In genomic region chr4:109433281-109434006, GRCh38 we compare ENCODE assay signal across 8 cellular contexts. TPM values are rescaled to one million over a fixed set of nuclear protein-coding genes. Genes with fewer than 3 reads are reported as not detected.
DNase-seq lines count a peak whose midpoint lies in the region; ATAC-seq and TF ChIP-seq lines count a peak whose summit lies in the region.

SEC24B (plus strand) TSS chr4:109433815; CDS start chr4:109433870, 55 bp downstream.

- peaks cover 6% of the 10 kb centered on the region for H3K36me3 Mint-ChIP-seq in T-helper 1 cell treated with Interleukin-12 subunit alpha and Interleukin-12 subunit beta and Interleukin-4 antibody, amounts not matched to agents 30 μg/mL and 1 μg/mL, for 36 hours (ENCODE audit: low read depth)

- TF ChIP-seq CTCF in GM12875 (IDR thresholded peaks at IDR 0.05; ENCODE audit: borderline replicate concordance, insufficient read depth, low read depth, low read length) (peak; percentile 93), right atrium auricular region (IDR thresholded peaks at IDR 0.05) (peak; percentile 93 to 98)

- H3K27me3 Mint-ChIP-seq in T-helper 1 cell treated with Interleukin-12 subunit alpha and Interleukin-12 subunit beta and Interleukin-4 antibody, amounts not matched to agents 30 μg/mL and 1 μg/mL, for 36 hours (ENCODE audit: low read depth) = no peaks in the 10 kb centered on the region

- peak within 1 kb of the TSS; percentile 94 to 95 for H3K27ac ChIP-seq in right atrium auricular region
- peak within 1 kb of the TSS; percentile 94 for H3K27ac ChIP-seq in rectal smooth muscle tissue (ENCODE audit: low read depth, low read length)
- peak within 1 kb of the TSS; percentile 23 to 77 for H3K27ac ChIP-seq in aorta (ENCODE audit: low read depth in 1 of 2, low read length in 2 of 2)

- H3K4me3 ChIP-seq in GM12875 (ENCODE audit: low read depth, low read length) = peak within 1 kb of the TSS; percentile 83
- peak within 1 kb of the TSS; percentile 82 to 83 for H3K4me3 ChIP-seq in right atrium auricular region
- peak within 1 kb of the TSS; percentile 88 for H3K4me3 ChIP-seq in rectal smooth muscle tissue (ENCODE audit: low read length)
- H3K4me3 ChIP-seq in aorta (ENCODE audit: low read length in 2 of 2) = peak within 1 kb of the TSS; percentile 89 to 91

- no peaks in the 10 kb centered on the region for H3K9me3 ChIP-seq in right atrium auricular region
- H3K9me3 ChIP-seq in aorta (ENCODE audit: control insufficient read depth, low read length) = no peaks in the 10 kb centered on the region

- peak within 1 kb of the TSS; percentile 81 for H3K27ac Mint-ChIP-seq in T-helper 1 cell treated with Interleukin-12 subunit alpha and Interleukin-12 subunit beta and Interleukin-4 antibody, amounts not matched to agents 30 μg/mL and 1 μg/mL, for 36 hours

- H3K27me3 ChIP-seq in right atrium auricular region = no peaks in the 10 kb centered on the region
- H3K27me3 ChIP-seq in rectal smooth muscle tissue (ENCODE audit: control insufficient read depth, insufficient read depth, low read length) = no peaks in the 10 kb centered on the region
- no peaks in the 10 kb centered on the region for H3K27me3 ChIP-seq in aorta (ENCODE audit: control insufficient read depth in 1 of 2, insufficient read depth in 2 of 2, low read length in 1 of 2)

- DNase-seq in NCI-H1105 (lab: John Stamatoyannopoulos, UW) (peak; percentile 30), amniotic stem cell (lab: John Stamatoyannopoulos, UW) (peak; percentile 47), right atrium auricular region (ENCODE audit: low spot score) (peak; percentile 84), aorta (peak; percentile 95 to 96)

- H3K4me1 ChIP-seq in right atrium auricular region (peaks cover 0 to 47% of the 10 kb centered on the region in 2 donors), rectal smooth muscle tissue (ENCODE audit: control insufficient read depth, insufficient read depth, low read length) (peaks cover 16% of the 10 kb centered on the region), aorta (ENCODE audit: control insufficient read depth in 1 of 2, insufficient read depth in 2 of 2, low read length in 2 of 2) (peaks cover 0 to 5% of the 10 kb centered on the region in 2 donors)

- peak within 1 kb of the TSS; percentile 87 for H3K9ac ChIP-seq in rectal smooth muscle tissue (ENCODE audit: low read length)

- H3K4me3 Mint-ChIP-seq in T-helper 1 cell treated with Interleukin-12 subunit alpha and Interleukin-12 subunit beta and Interleukin-4 antibody, amounts not matched to agents 30 μg/mL and 1 μg/mL, for 36 hours = peak within 1 kb of the TSS; percentile 84

- peaks cover 43% of the 10 kb centered on the region for H3K4me1 Mint-ChIP-seq in T-helper 1 cell treated with Interleukin-12 subunit alpha and Interleukin-12 subunit beta and Interleukin-4 antibody, amounts not matched to agents 30 μg/mL and 1 μg/mL, for 36 hours (ENCODE audit: low read depth)

- H3K9me3 Mint-ChIP-seq in T-helper 1 cell treated with Interleukin-12 subunit alpha and Interleukin-12 subunit beta and Interleukin-4 antibody, amounts not matched to agents 30 μg/mL and 1 μg/mL, for 36 hours = no peaks in the 10 kb centered on the region

- ATAC-seq in HG02642 (IDR thresholded peaks at IDR 0.05; ENCODE audit: poor library complexity, unreplicated experiment) = peak; percentile 93
- ATAC-seq in aorta (ENCODE audit: low FRiP score) = peak; percentile 94

- H3K36me3 ChIP-seq in right atrium auricular region (no peaks in the 10 kb centered on the region), rectal smooth muscle tissue (ENCODE audit: control insufficient read depth, insufficient read depth, low read length) (no peaks in the 10 kb centered on the region), aorta (ENCODE audit: control insufficient read depth in 1 of 2, insufficient read depth in 2 of 2, low read length in 1 of 2) (no peaks in the 10 kb centered on the region)

- intact Hi-C loops in aorta (cut with DNase I) = loop anchor here (5.0 to 10.0 kb wide), 4 partner anchors 51 to 384 kb away; partner anchors contain the start of genes GAR1 (in 2 of the 2), CASP6 (in 1 of the 2) and MCUB (in 1 of the 2)

- WGBS in aorta, 2 donors = 0% methylated on average over 61 to 87 of the region's 87 CpGs

RNA-seq across cellular contexts. Expression of gene SEC24B, which starts in this region (rescaled TPM):
- total RNA-seq in right atrium auricular region = 10 to 100 TPM; 26.3 to 27.4 TPM
- total RNA-seq in aorta = 10 to 100 TPM; 35.6 to 40.8 TPM
- 10 to 100 TPM in 1 of 2 donors, 1 to 10 TPM in 1; 7.3 to 13.8 TPM for polyA plus RNA-seq in aorta

Comparison
In these comparisons a context has a peak if more than half of its experiments do, and no peak if none do; other contexts are left out.
1. Peak in every context shown above with its lines: DNase-seq, ATAC-seq, H3K4me3 ChIP-seq and H3K27ac ChIP-seq.
2. DNase-seq: peak in every context shown above with its lines; median percentile 96 in aorta; 84 in right atrium auricular region; 47 in amniotic stem cell; 30 in NCI-H1105.